8 cellular contexts compared by ENCODE assay signal in genomic region chr17:63841350-63842172, GRCh38. TPM values are rescaled to one million over a fixed set of nuclear protein-coding genes. Genes with fewer than 3 reads are reported as not detected.
DNase-seq lines count a peak whose midpoint lies in the region; ATAC-seq and TF ChIP-seq lines count a peak whose summit lies in the region.

No MANE protein-coding gene starts in this region.

- peak overlapping the region; percentile 94 for H3K9ac ChIP-seq in DND-41 (ENCODE audit: low read depth, low read length)

- peaks cover 49% of the 10 kb centered on the region for H4K20me1 ChIP-seq in DND-41 (ENCODE audit: insufficient read depth, low read length)

- H3K79me2 ChIP-seq in DND-41 (ENCODE audit: insufficient read depth, low read length): peaks cover 60% of the 10 kb centered on the region

- no peak for TF ChIP-seq CTCF in DND-41 (IDR thresholded peaks at IDR 0.05; ENCODE audit: borderline replicate concordance, extremely low read depth, low read length, poor library complexity, severe bottlenecking)

- H2AFZ ChIP-seq in DND-41 (ENCODE audit: low read depth, low read length): peak overlapping the region; percentile 72

- peaks cover 19 to 20% of the 10 kb centered on the region in 2 donors for H3K36me3 Mint-ChIP-seq in activated naive CD4-positive, alpha-beta T cell treated with anti-CD3 and anti-CD28 coated beads, Interleukin-2, amount 50 U/mL, for 72 hours

- no peaks in the 10 kb centered on the region for H3K9me3 ChIP-seq in DND-41 (ENCODE audit: insufficient read depth, low read length, severe bottlenecking)

- peaks cover 30% of the 10 kb centered on the region for H3K36me3 ChIP-seq in DND-41 (ENCODE audit: insufficient read depth, low read length)

- H3K27me3 ChIP-seq in DND-41 (ENCODE audit: insufficient read depth, low read length, poor library complexity): no peaks in the 10 kb centered on the region

- DNase-seq in DND-41: peak; percentile 28
- no peak for DNase-seq in Jurkat, Clone E6-1 (ENCODE audit: low read depth, low spot score)
- DNase-seq in activated naive CD4-positive, alpha-beta T cell treated with anti-CD3 and anti-CD28 coated beads, Interleukin-2, amount 50 U/mL, for 72 hours (ENCODE audit: low spot score in 2 of 2): peak in 1 of 2 donors; percentile 65
- peak; percentile 89 for DNase-seq in Right ventricle myocardium inferior (ENCODE audit: missing footprints)
- DNase-seq in occipital lobe (lab: John Stamatoyannopoulos, UW): peak; percentile 58
- DNase-seq in DMS153 (lab: John Stamatoyannopoulos, UW): no peak
- no peak for DNase-seq in NCI-H1694 treated with DMSO at 0.1 percent for 48 hours (lab: John Stamatoyannopoulos, UW)

- ATAC-seq in DND-41 (ENCODE audit: insufficient read depth, low read depth): 0 out of 3 replicates have a peak, but pooled peaks have one; percentile 2
- no peak for ATAC-seq in activated naive CD4-positive, alpha-beta T cell treated with anti-CD3 and anti-CD28 coated beads, Interleukin-2, amount 50 U/mL, for 72 hours
- peak; percentile 42 for ATAC-seq in Right ventricle myocardium inferior
- no peak for ATAC-seq in activated CD4-positive, CD25-positive, alpha-beta regulatory T cell treated with anti-CD3 and anti-CD28 coated beads, Interleukin-2, amount 50 U/mL, for 24 hours

- H3K4me1 ChIP-seq in DND-41 (ENCODE audit: insufficient read depth, low read length): peaks cover 36% of the 10 kb centered on the region

- H3K27ac ChIP-seq in DND-41 (ENCODE audit: low read length): peak overlapping the region; percentile 87

- H3K4me2 ChIP-seq in DND-41 (ENCODE audit: insufficient read depth, low read length): peak overlapping the region; percentile 99

- no peaks in the 10 kb centered on the region for H3K9me3 Mint-ChIP-seq in activated naive CD4-positive, alpha-beta T cell treated with anti-CD3 and anti-CD28 coated beads, Interleukin-2, amount 50 U/mL, for 72 hours

- intact Hi-C loops in Right ventricle myocardium inferior (cut with DNase I): no loop called here

- peak overlapping the region; percentile 94 to 99 for H3K27ac Mint-ChIP-seq in activated naive CD4-positive, alpha-beta T cell treated with anti-CD3 and anti-CD28 coated beads, Interleukin-2, amount 50 U/mL, for 72 hours

- H3K4me3 ChIP-seq in DND-41 (ENCODE audit: low read depth in 1 of 2, low read length in 2 of 2): peak overlapping the region; percentile 69 to 98
- peak overlapping the region; percentile 72 for H3K4me3 ChIP-seq in Jurkat, Clone E6-1 (ENCODE audit: low read length)

RNA-seq across cellular contexts. Expression of gene SMARCD2, which starts 0.9 kb away (rescaled TPM):
- polyA plus RNA-seq in Jurkat, Clone E6-1 (2012; ENCODE audit: insufficient read depth, insufficient read length): 92.3 TPM
- total RNA-seq in activated naive CD4-positive, alpha-beta T cell treated with anti-CD3 and anti-CD28 coated beads, Interleukin-2, amount 50 U/mL, for 72 hours: 100 to 1,000 TPM in 1 of 2 donors, 10 to 100 TPM in 1; 90.3 to 113 TPM
- total RNA-seq in Right ventricle myocardium inferior: 29.2 TPM
- 13.1 TPM for total RNA-seq in occipital lobe

RNA-seq across cellular contexts. Expression of gene FTSJ3, which starts 14.1 kb away (rescaled TPM):
- polyA plus RNA-seq in Jurkat, Clone E6-1 (2012; ENCODE audit: insufficient read depth, insufficient read length): 90.6 TPM
- 10 to 100 TPM; 47.0 to 55.8 TPM for total RNA-seq in activated naive CD4-positive, alpha-beta T cell treated with anti-CD3 and anti-CD28 coated beads, Interleukin-2, amount 50 U/mL, for 72 hours
- 34.2 TPM for total RNA-seq in Right ventricle myocardium inferior
- 40.4 TPM for total RNA-seq in occipital lobe

RNA-seq across cellular contexts. Expression of gene PSMC5, which starts 14.3 kb away (rescaled TPM):
- polyA plus RNA-seq in Jurkat, Clone E6-1 (2012; ENCODE audit: insufficient read depth, insufficient read length): 507 TPM
- total RNA-seq in activated naive CD4-positive, alpha-beta T cell treated with anti-CD3 and anti-CD28 coated beads, Interleukin-2, amount 50 U/mL, for 72 hours: 100 to 1,000 TPM; 129 to 137 TPM
- total RNA-seq in Right ventricle myocardium inferior (145 TPM), occipital lobe (38.8 TPM)

RNA-seq across cellular contexts. Expression of gene CSH2, which starts 31.9 kb away (rescaled TPM):
- not detected for polyA plus RNA-seq in Jurkat, Clone E6-1 (2012; ENCODE audit: insufficient read depth, insufficient read length)
- total RNA-seq in activated naive CD4-positive, alpha-beta T cell treated with anti-CD3 and anti-CD28 coated beads, Interleukin-2, amount 50 U/mL, for 72 hours: 1 to 10 TPM; 2.2 to 2.4 TPM
- not detected for total RNA-seq in Right ventricle myocardium inferior
- total RNA-seq in occipital lobe: not detected

RNA-seq across cellular contexts. Expression of gene GH2, which starts 40.2 kb away (rescaled TPM):
- polyA plus RNA-seq in Jurkat, Clone E6-1 (2012; ENCODE audit: insufficient read depth, insufficient read length): not detected
- not detected for total RNA-seq in activated naive CD4-positive, alpha-beta T cell treated with anti-CD3 and anti-CD28 coated beads, Interleukin-2, amount 50 U/mL, for 72 hours
- total RNA-seq in Right ventricle myocardium inferior (not detected), occipital lobe (not detected)

Comparison
In these comparisons a context has a peak if more than half of its experiments do, and no peak if none do; other contexts are left out.
1. ATAC-seq: peak in DND-41 (single experiment) and Right ventricle myocardium inferior (single experiment); none in activated naive CD4-positive, alpha-beta T cell treated with anti-CD3 and anti-CD28 coated beads, Interleukin-2, amount 50 U/mL, for 72 hours (0 of 2) and activated CD4-positive, CD25-positive, alpha-beta regulatory T cell treated with anti-CD3 and anti-CD28 coated beads, Interleukin-2, amount 50 U/mL, for 24 hours (0 of 2).
2. DNase-seq: peak in DND-41 (single experiment), Right ventricle myocardium inferior (single experiment) and occipital lobe (single experiment); none in Jurkat, Clone E6-1 (single experiment), DMS153 (single experiment) and NCI-H1694 treated with DMSO at 0.1 percent for 48 hours (single experiment).